ENCODE assay signal across 7 cellular contexts in genomic region chr11:104214517-104214916, GRCh38. TPM values are rescaled to one million over a fixed set of nuclear protein-coding genes. Genes with fewer than 3 reads are reported as not detected.
"Had no signal": no experiment of that assay in that cellular context is flagged by ENCODE, and none has a peak within 500 bp of the region (broad histone marks: within the 10 kb centered on the region; RNA-seq: fewer than 3 reads in every experiment).

No MANE protein-coding gene starts in this region.

- H3K4me1 Mint-ChIP-seq: GM23338, H9 had no signal

- DNase-seq: H9, HCEC 1CT, IMR-90, KG1 had no signal

- H3K4me3 Mint-ChIP-seq: GM23338, H9 had no signal

- H3K4me3 ChIP-seq: GM23338, K562 had no signal

- H3K4me2 ChIP-seq: GM23338 had no signal

- ATAC-seq: GM23338, K562 had no signal

- H3K9me3 Mint-ChIP-seq: GM23338 had no signal

- H3K27ac Mint-ChIP-seq: GM23338, H9 had no signal

- H2AFZ ChIP-seq: GM23338 had no signal

RNA-seq across cellular contexts. Expression of gene PDGFD, which starts 50.6 kb away (rescaled TPM):
- total RNA-seq: HT-29 had no signal
